Comparison of ENCODE assay signal across 27 cellular contexts in the genomic region with DNA sequence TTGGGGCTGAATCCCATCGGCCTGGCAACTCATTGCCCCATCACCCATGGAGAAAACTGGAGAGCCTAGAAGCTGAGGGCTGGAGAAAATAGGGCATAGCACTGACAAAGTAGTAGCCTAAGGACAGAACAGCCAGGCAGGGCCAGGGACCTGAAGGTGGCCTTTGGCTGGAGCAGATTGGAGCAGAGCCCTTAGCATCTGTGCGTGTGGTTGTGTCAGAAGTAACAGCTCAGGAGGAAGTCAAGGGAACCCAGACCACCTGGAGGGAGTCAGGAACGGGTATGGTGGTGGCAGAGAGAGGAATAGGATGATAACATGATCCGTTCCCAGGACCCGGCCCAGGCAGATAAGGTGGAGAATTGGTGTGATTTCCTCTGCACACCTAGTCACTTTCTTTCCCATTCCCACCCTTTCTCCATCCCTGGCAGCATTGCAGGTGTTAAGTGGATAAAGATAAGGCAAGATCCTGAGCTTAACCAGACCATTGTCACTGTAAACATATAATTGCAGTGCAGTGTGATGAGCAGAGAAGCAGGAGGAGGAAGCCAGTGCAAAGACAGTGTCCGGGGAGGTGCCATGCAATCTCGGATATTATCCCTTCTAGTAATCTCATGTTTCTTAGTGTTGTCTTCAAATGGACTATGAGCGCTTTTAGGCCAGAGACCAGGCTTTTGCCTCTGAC.
DNase-seq lines count a peak whose midpoint lies in the region; ATAC-seq, FAIRE-seq and TF ChIP-seq lines count a peak whose summit lies in the region.
"Had no signal": no experiment of that assay in that cellular context is flagged by ENCODE, and none has a peak within 500 bp of the region (broad histone marks: within the 10 kb centered on the region; RNA-seq: fewer than 3 reads in every experiment).

No MANE protein-coding gene starts in this region.

- H4K20me1 ChIP-seq in SK-N-SH (ENCODE audit: insufficient read depth) (no peaks in the 10 kb centered on the region), neural progenitor cell (ENCODE audit: low read depth) (no peaks in the 10 kb centered on the region)

- H2AFZ ChIP-seq in SK-N-SH (ENCODE audit: low read depth) (no peak overlapping the region), neural progenitor cell (replicated peaks) (peak overlapping the region; percentile 17)
- H2AFZ ChIP-seq: hepatocyte had no signal

- H3K36me3 Mint-ChIP-seq in neural progenitor cell: peaks cover 2% of the 10 kb centered on the region
- H3K36me3 Mint-ChIP-seq in activated naive CD4-positive, alpha-beta T cell treated with anti-CD3 and anti-CD28 coated beads for 36 hours (ENCODE audit: low read depth): no peaks in the 10 kb centered on the region
- H3K36me3 Mint-ChIP-seq: naive thymus-derived CD8-positive, alpha-beta T cell had no signal

- H3K4me1 ChIP-seq in SK-N-SH (ENCODE audit: control insufficient read depth in 1 of 2, insufficient read depth in 2 of 2, low read depth in 1 of 2, low read length in 1 of 2) (peaks cover 0 to 44% of the 10 kb centered on the region in 2 experiments; a peak in 2 of 4 replicates), neural progenitor cell (no peaks in the 10 kb centered on the region)
- no peaks in the 10 kb centered on the region for H3K4me1 ChIP-seq in effector memory CD4-positive, alpha-beta T cell (ENCODE audit: control insufficient read depth, insufficient read depth, low read length, poor library complexity, severe bottlenecking)
- H3K4me1 ChIP-seq: breast epithelium, esophagus squamous epithelium, tibial artery had no signal

- H3K79me2 ChIP-seq in SK-N-SH (ENCODE audit: insufficient read depth): no peaks in the 10 kb centered on the region
- H3K79me2 ChIP-seq in neural progenitor cell (ENCODE audit: low read depth): no peaks in the 10 kb centered on the region
- H3K79me2 ChIP-seq: hepatocyte had no signal

- no peaks in the 10 kb centered on the region for H3K36me3 ChIP-seq in SK-N-SH (replicated peaks in 1 of 2; ENCODE audit: control insufficient read depth in 1 of 2, insufficient read depth in 2 of 2, low read length in 1 of 2)
- no peaks in the 10 kb centered on the region for H3K36me3 ChIP-seq in bronchial epithelial cell (ENCODE audit: control insufficient read depth, insufficient read depth, low read length)
- H3K36me3 ChIP-seq in neural progenitor cell: no peaks in the 10 kb centered on the region
- H3K36me3 ChIP-seq in effector memory CD4-positive, alpha-beta T cell (ENCODE audit: control insufficient read depth, insufficient read depth, low read length): no peaks in the 10 kb centered on the region
- H3K36me3 ChIP-seq: breast epithelium, esophagus squamous epithelium, stomach, tibial artery had no signal

- no peak overlapping the region for H3K9ac ChIP-seq in SK-N-SH
- H3K9ac ChIP-seq in neural progenitor cell: no peak overlapping the region

- H3K27ac ChIP-seq in SK-N-SH (ENCODE audit: low read depth in 2 of 2, low read length in 1 of 2): peak overlapping the region in 1 of 2 experiments; percentile 86; a peak in 2 of 4 replicates
- H3K27ac ChIP-seq in neural progenitor cell: no peak overlapping the region
- no peak overlapping the region for H3K27ac ChIP-seq in effector memory CD4-positive, alpha-beta T cell (ENCODE audit: insufficient read depth, low read length, poor library complexity, severe bottlenecking)
- H3K27ac ChIP-seq: breast epithelium, coronary artery, esophagus squamous epithelium, hepatocyte, stomach, tibial artery had no signal

- H3K9me3 Mint-ChIP-seq in neural progenitor cell: peaks cover 2% of the 10 kb centered on the region
- no peaks in the 10 kb centered on the region for H3K9me3 Mint-ChIP-seq in activated naive CD4-positive, alpha-beta T cell treated with anti-CD3 and anti-CD28 coated beads for 36 hours
- H3K9me3 Mint-ChIP-seq: activated CD4-positive, alpha-beta T cell treated with anti-CD3 and anti-CD28 coated beads, Interleukin-2, amount 10 ng/mL, durations not matched to agents 24 days and 14 days; activated T-cell treated with anti-CD3 and anti-CD28 coated beads, Interleukin-2, amount 50 U/mL, for 72 hours; naive thymus-derived CD8-positive, alpha-beta T cell had no signal

- DNase-seq in SK-N-SH: no peak
- peak; percentile 52 for DNase-seq in ELF-1 (ENCODE audit: low read depth, low spot score)
- DNase-seq in bronchial epithelial cell (ENCODE audit: low read depth): no peak
- DNase-seq in neural progenitor cell (ENCODE audit: low spot score): no peak
- DNase-seq in effector memory CD4-positive, alpha-beta T cell: no peak
- DNase-seq in activated naive CD4-positive, alpha-beta T cell treated with anti-CD3 and anti-CD28 coated beads for 36 hours: no peak
- DNase-seq: activated CD4-positive, alpha-beta T cell treated with anti-CD3 and anti-CD28 coated beads, Interleukin-2, amount 10 ng/mL, durations not matched to agents 24 days and 14 days; activated naive CD4-positive, alpha-beta T cell treated with anti-CD3 and anti-CD28 coated beads, Interleukin-2, amount 50 U/mL, for 16 hours; activated T-cell treated with anti-CD3 and anti-CD28 coated beads, Interleukin-2, amount 50 U/mL, for 72 hours; amygdala; esophagus squamous epithelium; foreskin melanocyte; naive thymus-derived CD8-positive, alpha-beta T cell; NCI-H187 treated with DMSO at 0.1 percent for 48 hours; RPMI8226; stimulated activated CD4-positive, alpha-beta T cell treated with anti-CD3 and anti-CD28 coated beads, Interleukin-1b, Interleukin-23, amount 100 ng/mL, for 48 hours; stimulated activated CD8-positive, alpha-beta memory T cell treated with anti-CD3 and anti-CD28 coated beads, Interleukin-4, amount 100 ng/mL, for 48 hours; stomach had no signal

- H3K4me3 ChIP-seq in SK-N-SH (ENCODE audit: low read depth in 2 of 2, low read length in 1 of 2): no peak overlapping the region
- H3K4me3 ChIP-seq in bronchial epithelial cell (ENCODE audit: low read depth, low read length): no peak overlapping the region
- H3K4me3 ChIP-seq in neural progenitor cell: no peak overlapping the region
- H3K4me3 ChIP-seq in effector memory CD4-positive, alpha-beta T cell (ENCODE audit: insufficient read depth, low read depth, low read length, poor library complexity, severe bottlenecking): no peak overlapping the region
- H3K4me3 ChIP-seq: breast epithelium, coronary artery, esophagus squamous epithelium, hepatocyte, stomach, tibial artery had no signal

- H3K9me2 ChIP-seq in SK-N-SH: no peaks in the 10 kb centered on the region

- CTCF ChIA-PET in SK-N-SH (lab: Yijun Ruan, JAX): interaction anchor here (0.6 to 1.4 kb wide), 5 partner anchors 14 to 150 kb away, joined by 3 to 5 read pairs (median 3); no protein-coding TSS in a partner anchor
- CTCF ChIA-PET in activated naive CD4-positive, alpha-beta T cell treated with anti-CD3 and anti-CD28 coated beads for 36 hours (lab: Charles Lee): interaction anchor here (1.3 kb wide), 1 partner anchor 12 kb away, joined by 4 read pairs; no protein-coding TSS in a partner anchor

- no peak; the same call in 2 of the 3 replicates for ATAC-seq in SK-N-SH treated with all-trans-retinoic acid at 6 μM for 48 hours
- no peak for ATAC-seq in HG03025 (IDR thresholded peaks at IDR 0.05; ENCODE audit: low FRiP score, unreplicated experiment)
- ATAC-seq: activated T-cell treated with anti-CD3 and anti-CD28 coated beads, Interleukin-2, amount 50 U/mL, for 72 hours; naive thymus-derived CD8-positive, alpha-beta T cell had no signal

- no peaks in the 10 kb centered on the region for H3K27me3 ChIP-seq in SK-N-SH (ENCODE audit: insufficient read depth)
- peaks cover 2% of the 10 kb centered on the region for H3K27me3 ChIP-seq in bronchial epithelial cell (ENCODE audit: control insufficient read depth, insufficient read depth, low read length)
- no peaks in the 10 kb centered on the region for H3K27me3 ChIP-seq in neural progenitor cell
- peaks cover 3% of the 10 kb centered on the region for H3K27me3 ChIP-seq in effector memory CD4-positive, alpha-beta T cell (replicated peaks; ENCODE audit: control insufficient read depth, insufficient read depth, low read length, poor library complexity, severe bottlenecking)
- H3K27me3 ChIP-seq: breast epithelium, hepatocyte, stomach, tibial artery had no signal

- H3K9me3 ChIP-seq in SK-N-SH: no peaks in the 10 kb centered on the region
- H3K9me3 ChIP-seq in neural progenitor cell (ENCODE audit: low read depth): no peaks in the 10 kb centered on the region
- H3K9me3 ChIP-seq in effector memory CD4-positive, alpha-beta T cell (ENCODE audit: control insufficient read depth, low read length): no peaks in the 10 kb centered on the region
- H3K9me3 ChIP-seq: breast epithelium, esophagus squamous epithelium, stomach, tibial artery had no signal

- H3F3A ChIP-seq in SK-N-SH (replicated peaks; ENCODE audit: insufficient read depth) (no peaks in the 10 kb centered on the region), neural progenitor cell (ENCODE audit: low read depth) (no peaks in the 10 kb centered on the region)

- peaks cover 17% of the 10 kb centered on the region for H3K4me1 Mint-ChIP-seq in neural progenitor cell
- H3K4me1 Mint-ChIP-seq in activated naive CD4-positive, alpha-beta T cell treated with anti-CD3 and anti-CD28 coated beads for 36 hours (ENCODE audit: low read depth): no peaks in the 10 kb centered on the region
- H3K4me1 Mint-ChIP-seq: activated CD4-positive, alpha-beta T cell treated with anti-CD3 and anti-CD28 coated beads, Interleukin-2, amount 10 ng/mL, durations not matched to agents 24 days and 14 days had no signal

- TF ChIP-seq RAD21 in SK-N-SH (IDR thresholded peaks at IDR 0.05; ENCODE audit: low read length): no peak

- TF ChIP-seq CTCF in SK-N-SH (IDR thresholded peaks at IDR 0.05) (no peak), bronchial epithelial cell (IDR thresholded peaks at IDR 0.05; ENCODE audit: insufficient read depth, low read length, severe bottlenecking) (no peak), neural progenitor cell (IDR thresholded peaks at IDR 0.05) (no peak)

- WGBS in SK-N-SH (ENCODE audit: low lambda C conversion rate): 86% methylated on average over 7 of the region's 8 CpGs

- intact Hi-C loops in activated naive CD4-positive, alpha-beta T cell treated with anti-CD3 and anti-CD28 coated beads for 36 hours (cut with micrococcal nuclease): no loop called here

- H3K4me2 ChIP-seq in SK-N-SH (no peak overlapping the region), neural progenitor cell (no peak overlapping the region)
- H3K4me2 ChIP-seq: hepatocyte had no signal

- POLR2A ChIA-PET in SK-N-SH (lab: Yijun Ruan, JAX): interaction anchor here (1.0 kb wide), 1 partner anchor 9 kb away, joined by 3 read pairs; no protein-coding TSS in a partner anchor

- H3K27me3 Mint-ChIP-seq in neural progenitor cell (ENCODE audit: insufficient read depth, low read depth): peaks cover 7% of the 10 kb centered on the region
- H3K27me3 Mint-ChIP-seq in activated naive CD4-positive, alpha-beta T cell treated with anti-CD3 and anti-CD28 coated beads for 36 hours (ENCODE audit: low read depth): peaks cover 2% of the 10 kb centered on the region
- H3K27me3 Mint-ChIP-seq: activated CD4-positive, alpha-beta T cell treated with anti-CD3 and anti-CD28 coated beads, Interleukin-2, amount 10 ng/mL, durations not matched to agents 24 days and 14 days had no signal

- TF ChIP-seq EP300 in SK-N-SH (IDR thresholded peaks at IDR 0.05; ENCODE audit: borderline replicate concordance in 1 of 2, low read depth in 1 of 2, low read length in 1 of 2): no peak; a peak in 1 of 4 replicates

- peak; percentile 47 for FAIRE-seq in bronchial epithelial cell (lab: Jason Lieb, UNC)
- FAIRE-seq: A204.1, islet of Langerhans, small intestine had no signal

- H3K4me3 Mint-ChIP-seq in neural progenitor cell: no peak overlapping the region
- no peak overlapping the region for H3K4me3 Mint-ChIP-seq in activated naive CD4-positive, alpha-beta T cell treated with anti-CD3 and anti-CD28 coated beads for 36 hours
- H3K4me3 Mint-ChIP-seq: activated CD4-positive, alpha-beta T cell treated with anti-CD3 and anti-CD28 coated beads, Interleukin-2, amount 10 ng/mL, durations not matched to agents 24 days and 14 days; activated T-cell treated with anti-CD3 and anti-CD28 coated beads, Interleukin-2, amount 50 U/mL, for 72 hours; naive thymus-derived CD8-positive, alpha-beta T cell had no signal

- H3K27ac Mint-ChIP-seq in neural progenitor cell: no peak overlapping the region
- H3K27ac Mint-ChIP-seq in activated naive CD4-positive, alpha-beta T cell treated with anti-CD3 and anti-CD28 coated beads for 36 hours: no peak overlapping the region
- H3K27ac Mint-ChIP-seq: activated CD4-positive, alpha-beta T cell treated with anti-CD3 and anti-CD28 coated beads, Interleukin-2, amount 10 ng/mL, durations not matched to agents 24 days and 14 days; activated T-cell treated with anti-CD3 and anti-CD28 coated beads, Interleukin-2, amount 50 U/mL, for 72 hours; naive thymus-derived CD8-positive, alpha-beta T cell had no signal
